ENCODE assay signal across 1 cellular context in the genomic region with DNA sequence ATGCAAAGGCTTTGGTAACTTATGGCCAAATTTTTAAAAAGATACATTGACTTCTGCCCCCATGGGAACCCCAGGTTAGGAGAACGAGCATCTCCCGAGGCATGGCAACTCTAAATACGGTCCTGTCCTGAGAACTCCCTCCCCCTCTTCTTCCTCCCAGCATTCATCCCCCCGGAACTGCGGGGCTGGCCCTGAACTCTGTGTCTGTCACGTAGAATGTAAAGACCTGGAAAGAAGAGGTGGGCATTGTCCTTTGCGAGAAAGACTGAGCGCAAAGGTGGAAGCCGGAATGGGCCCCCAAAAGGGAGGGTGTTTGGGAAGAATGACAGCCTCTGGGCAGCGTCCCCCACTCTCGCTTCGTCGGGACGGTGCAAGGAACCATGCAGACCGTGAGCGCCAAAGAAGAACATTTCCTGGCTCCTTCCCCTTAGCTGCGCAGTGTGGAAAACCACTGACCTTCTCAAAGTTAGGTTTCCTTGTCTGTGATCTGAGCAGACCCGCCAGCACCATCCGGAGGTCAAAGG.
TF ChIP-seq lines count a peak whose summit lies in the region.

No MANE protein-coding gene starts in this region.

TF ChIP-seq in HepG2, 621 proteins besides CTCF, POLR2A, EP300 and RAD21 (continued from another document and continues in another):
- TF ChIP-seq KLF12 (CRISPR knock-in tag; IDR thresholded peaks at IDR 0.05; ENCODE audit: borderline replicate concordance), result no peak
- TF ChIP-seq MAFG (CRISPR knock-in tag; IDR thresholded peaks at IDR 0.05), result no peak
- no peak for TF ChIP-seq SMAD3 (CRISPR knock-in tag; IDR thresholded peaks at IDR 0.05)
- no peak for TF ChIP-seq ZFP62 (CRISPR knock-in tag; IDR thresholded peaks at IDR 0.05)
- TF ChIP-seq POLR2AphosphoS2 (IDR thresholded peaks at IDR 0.05; ENCODE audit: low read depth, low read length), result no peak
- TF ChIP-seq HNRNPH1 (optimal IDR thresholded peaks at IDR 0.05; ENCODE audit: low read depth, low read length), result no peak
- no peak for TF ChIP-seq ZNF34 (CRISPR knock-in tag; IDR thresholded peaks at IDR 0.05; ENCODE audit: borderline replicate concordance)
- no peak for TF ChIP-seq ZNF296 (CRISPR knock-in tag; conservative IDR thresholded peaks at IDR 0.05)
- 0 out of 2 replicates have a peak, but pooled peaks have one; percentile 15 for TF ChIP-seq ELF1 (CRISPR knock-in tag; IDR thresholded peaks at IDR 0.05)
- no peak for TF ChIP-seq ZKSCAN1 (IDR thresholded peaks at IDR 0.05; ENCODE audit: low read length)
- TF ChIP-seq, protein P1, sequence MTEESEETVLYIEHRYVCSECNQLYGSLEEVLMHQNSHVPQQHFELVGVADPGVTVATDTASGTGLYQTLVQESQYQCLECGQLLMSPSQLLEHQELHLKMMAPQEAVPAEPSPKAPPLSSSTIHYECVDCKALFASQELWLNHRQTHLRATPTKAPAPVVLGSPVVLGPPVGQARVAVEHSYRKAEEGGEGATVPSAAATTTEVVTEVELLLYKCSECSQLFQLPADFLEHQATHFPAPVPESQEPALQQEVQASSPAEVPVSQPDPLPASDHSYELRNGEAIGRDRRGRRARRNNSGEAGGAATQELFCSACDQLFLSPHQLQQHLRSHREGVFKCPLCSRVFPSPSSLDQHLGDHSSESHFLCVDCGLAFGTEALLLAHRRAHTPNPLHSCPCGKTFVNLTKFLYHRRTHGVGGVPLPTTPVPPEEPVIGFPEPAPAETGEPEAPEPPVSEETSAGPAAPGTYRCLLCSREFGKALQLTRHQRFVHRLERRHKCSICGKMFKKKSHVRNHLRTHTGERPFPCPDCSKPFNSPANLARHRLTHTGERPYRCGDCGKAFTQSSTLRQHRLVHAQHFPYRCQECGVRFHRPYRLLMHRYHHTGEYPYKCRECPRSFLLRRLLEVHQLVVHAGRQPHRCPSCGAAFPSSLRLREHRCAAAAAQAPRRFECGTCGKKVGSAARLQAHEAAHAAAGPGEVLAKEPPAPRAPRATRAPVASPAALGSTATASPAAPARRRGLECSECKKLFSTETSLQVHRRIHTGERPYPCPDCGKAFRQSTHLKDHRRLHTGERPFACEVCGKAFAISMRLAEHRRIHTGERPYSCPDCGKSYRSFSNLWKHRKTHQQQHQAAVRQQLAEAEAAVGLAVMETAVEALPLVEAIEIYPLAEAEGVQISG (CRISPR knock-in tag; IDR thresholded peaks at IDR 0.05), result no peak
- TF ChIP-seq, protein P2, sequence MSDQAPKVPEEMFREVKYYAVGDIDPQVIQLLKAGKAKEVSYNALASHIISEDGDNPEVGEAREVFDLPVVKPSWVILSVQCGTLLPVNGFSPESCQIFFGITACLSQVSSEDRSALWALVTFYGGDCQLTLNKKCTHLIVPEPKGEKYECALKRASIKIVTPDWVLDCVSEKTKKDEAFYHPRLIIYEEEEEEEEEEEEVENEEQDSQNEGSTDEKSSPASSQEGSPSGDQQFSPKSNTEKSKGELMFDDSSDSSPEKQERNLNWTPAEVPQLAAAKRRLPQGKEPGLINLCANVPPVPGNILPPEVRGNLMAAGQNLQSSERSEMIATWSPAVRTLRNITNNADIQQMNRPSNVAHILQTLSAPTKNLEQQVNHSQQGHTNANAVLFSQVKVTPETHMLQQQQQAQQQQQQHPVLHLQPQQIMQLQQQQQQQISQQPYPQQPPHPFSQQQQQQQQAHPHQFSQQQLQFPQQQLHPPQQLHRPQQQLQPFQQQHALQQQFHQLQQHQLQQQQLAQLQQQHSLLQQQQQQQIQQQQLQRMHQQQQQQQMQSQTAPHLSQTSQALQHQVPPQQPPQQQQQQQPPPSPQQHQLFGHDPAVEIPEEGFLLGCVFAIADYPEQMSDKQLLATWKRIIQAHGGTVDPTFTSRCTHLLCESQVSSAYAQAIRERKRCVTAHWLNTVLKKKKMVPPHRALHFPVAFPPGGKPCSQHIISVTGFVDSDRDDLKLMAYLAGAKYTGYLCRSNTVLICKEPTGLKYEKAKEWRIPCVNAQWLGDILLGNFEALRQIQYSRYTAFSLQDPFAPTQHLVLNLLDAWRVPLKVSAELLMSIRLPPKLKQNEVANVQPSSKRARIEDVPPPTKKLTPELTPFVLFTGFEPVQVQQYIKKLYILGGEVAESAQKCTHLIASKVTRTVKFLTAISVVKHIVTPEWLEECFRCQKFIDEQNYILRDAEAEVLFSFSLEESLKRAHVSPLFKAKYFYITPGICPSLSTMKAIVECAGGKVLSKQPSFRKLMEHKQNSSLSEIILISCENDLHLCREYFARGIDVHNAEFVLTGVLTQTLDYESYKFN (CRISPR knock-in tag; conservative IDR thresholded peaks at IDR 0.05), result peak; percentile 31; the same call in 1 of the 2 replicates
- TF ChIP-seq ZNF253 (CRISPR knock-in tag; IDR thresholded peaks at IDR 0.05; ENCODE audit: borderline replicate concordance), result no peak
- TF ChIP-seq KAT7 (CRISPR knock-in tag; IDR thresholded peaks at IDR 0.05; ENCODE audit: borderline replicate concordance), result no peak
- TF ChIP-seq NBN (conservative IDR thresholded peaks at IDR 0.05), result no peak
- TF ChIP-seq, protein P3, sequence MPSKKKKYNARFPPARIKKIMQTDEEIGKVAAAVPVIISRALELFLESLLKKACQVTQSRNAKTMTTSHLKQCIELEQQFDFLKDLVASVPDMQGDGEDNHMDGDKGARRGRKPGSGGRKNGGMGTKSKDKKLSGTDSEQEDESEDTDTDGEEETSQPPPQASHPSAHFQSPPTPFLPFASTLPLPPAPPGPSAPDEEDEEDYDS (CRISPR knock-in tag; IDR thresholded peaks at IDR 0.05), result no peak
- no peak for TF ChIP-seq ISL2 (CRISPR knock-in tag; IDR thresholded peaks at IDR 0.05)
- no peak for TF ChIP-seq TCF7 (IDR thresholded peaks at IDR 0.05; ENCODE audit: low read depth)
- TF ChIP-seq, protein P4, sequence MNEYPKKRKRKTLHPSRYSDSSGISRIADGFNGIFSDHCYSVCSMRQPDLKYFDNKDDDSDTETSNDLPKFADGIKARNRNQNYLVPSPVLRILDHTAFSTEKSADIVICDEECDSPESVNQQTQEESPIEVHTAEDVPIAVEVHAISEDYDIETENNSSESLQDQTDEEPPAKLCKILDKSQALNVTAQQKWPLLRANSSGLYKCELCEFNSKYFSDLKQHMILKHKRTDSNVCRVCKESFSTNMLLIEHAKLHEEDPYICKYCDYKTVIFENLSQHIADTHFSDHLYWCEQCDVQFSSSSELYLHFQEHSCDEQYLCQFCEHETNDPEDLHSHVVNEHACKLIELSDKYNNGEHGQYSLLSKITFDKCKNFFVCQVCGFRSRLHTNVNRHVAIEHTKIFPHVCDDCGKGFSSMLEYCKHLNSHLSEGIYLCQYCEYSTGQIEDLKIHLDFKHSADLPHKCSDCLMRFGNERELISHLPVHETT (CRISPR knock-in tag; conservative IDR thresholded peaks at IDR 0.05), result no peak
- TF ChIP-seq, protein P5, sequence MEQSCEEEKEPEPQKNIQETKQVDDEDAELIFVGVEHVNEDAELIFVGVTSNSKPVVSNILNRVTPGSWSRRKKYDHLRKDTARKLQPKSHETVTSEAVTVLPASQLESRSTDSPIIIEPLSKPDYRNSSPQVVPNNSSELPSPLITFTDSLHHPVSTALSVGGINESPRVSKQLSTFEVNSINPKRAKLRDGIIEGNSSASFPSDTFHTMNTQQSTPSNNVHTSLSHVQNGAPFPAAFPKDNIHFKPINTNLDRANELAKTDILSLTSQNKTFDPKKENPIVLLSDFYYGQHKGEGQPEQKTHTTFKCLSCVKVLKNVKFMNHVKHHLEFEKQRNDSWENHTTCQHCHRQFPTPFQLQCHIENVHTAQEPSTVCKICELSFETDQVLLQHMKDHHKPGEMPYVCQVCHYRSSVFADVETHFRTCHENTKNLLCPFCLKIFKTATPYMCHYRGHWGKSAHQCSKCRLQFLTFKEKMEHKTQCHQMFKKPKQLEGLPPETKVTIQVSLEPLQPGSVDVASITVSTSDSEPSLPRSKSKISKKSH (CRISPR knock-in tag; IDR thresholded peaks at IDR 0.05; ENCODE audit: borderline replicate concordance), result no peak
- TF ChIP-seq ZNF44 (CRISPR knock-in tag; IDR thresholded peaks at IDR 0.05), result no peak
- TF ChIP-seq, protein P6, sequence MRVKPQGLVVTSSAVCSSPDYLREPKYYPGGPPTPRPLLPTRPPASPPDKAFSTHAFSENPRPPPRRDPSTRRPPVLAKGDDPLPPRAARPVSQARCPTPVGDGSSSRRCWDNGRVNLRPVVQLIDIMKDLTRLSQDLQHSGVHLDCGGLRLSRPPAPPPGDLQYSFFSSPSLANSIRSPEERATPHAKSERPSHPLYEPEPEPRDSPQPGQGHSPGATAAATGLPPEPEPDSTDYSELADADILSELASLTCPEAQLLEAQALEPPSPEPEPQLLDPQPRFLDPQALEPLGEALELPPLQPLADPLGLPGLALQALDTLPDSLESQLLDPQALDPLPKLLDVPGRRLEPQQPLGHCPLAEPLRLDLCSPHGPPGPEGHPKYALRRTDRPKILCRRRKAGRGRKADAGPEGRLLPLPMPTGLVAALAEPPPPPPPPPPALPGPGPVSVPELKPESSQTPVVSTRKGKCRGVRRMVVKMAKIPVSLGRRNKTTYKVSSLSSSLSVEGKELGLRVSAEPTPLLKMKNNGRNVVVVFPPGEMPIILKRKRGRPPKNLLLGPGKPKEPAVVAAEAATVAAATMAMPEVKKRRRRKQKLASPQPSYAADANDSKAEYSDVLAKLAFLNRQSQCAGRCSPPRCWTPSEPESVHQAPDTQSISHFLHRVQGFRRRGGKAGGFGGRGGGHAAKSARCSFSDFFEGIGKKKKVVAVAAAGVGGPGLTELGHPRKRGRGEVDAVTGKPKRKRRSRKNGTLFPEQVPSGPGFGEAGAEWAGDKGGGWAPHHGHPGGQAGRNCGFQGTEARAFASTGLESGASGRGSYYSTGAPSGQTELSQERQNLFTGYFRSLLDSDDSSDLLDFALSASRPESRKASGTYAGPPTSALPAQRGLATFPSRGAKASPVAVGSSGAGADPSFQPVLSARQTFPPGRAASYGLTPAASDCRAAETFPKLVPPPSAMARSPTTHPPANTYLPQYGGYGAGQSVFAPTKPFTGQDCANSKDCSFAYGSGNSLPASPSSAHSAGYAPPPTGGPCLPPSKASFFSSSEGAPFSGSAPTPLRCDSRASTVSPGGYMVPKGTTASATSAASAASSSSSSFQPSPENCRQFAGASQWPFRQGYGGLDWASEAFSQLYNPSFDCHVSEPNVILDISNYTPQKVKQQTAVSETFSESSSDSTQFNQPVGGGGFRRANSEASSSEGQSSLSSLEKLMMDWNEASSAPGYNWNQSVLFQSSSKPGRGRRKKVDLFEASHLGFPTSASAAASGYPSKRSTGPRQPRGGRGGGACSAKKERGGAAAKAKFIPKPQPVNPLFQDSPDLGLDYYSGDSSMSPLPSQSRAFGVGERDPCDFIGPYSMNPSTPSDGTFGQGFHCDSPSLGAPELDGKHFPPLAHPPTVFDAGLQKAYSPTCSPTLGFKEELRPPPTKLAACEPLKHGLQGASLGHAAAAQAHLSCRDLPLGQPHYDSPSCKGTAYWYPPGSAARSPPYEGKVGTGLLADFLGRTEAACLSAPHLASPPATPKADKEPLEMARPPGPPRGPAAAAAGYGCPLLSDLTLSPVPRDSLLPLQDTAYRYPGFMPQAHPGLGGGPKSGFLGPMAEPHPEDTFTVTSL (CRISPR knock-in tag; IDR thresholded peaks at IDR 0.05; ENCODE audit: borderline replicate concordance), result no peak
- TF ChIP-seq MAFK (conservative IDR thresholded peaks at IDR 0.05 in 1 of 2, IDR thresholded peaks at IDR 0.05 in 1 of 2; ENCODE audit: low read length in 2 of 2), result no peak
- TF ChIP-seq RFX5 (IDR thresholded peaks at IDR 0.05; ENCODE audit: low read depth, low read length), result no peak
- TF ChIP-seq, protein P7, sequence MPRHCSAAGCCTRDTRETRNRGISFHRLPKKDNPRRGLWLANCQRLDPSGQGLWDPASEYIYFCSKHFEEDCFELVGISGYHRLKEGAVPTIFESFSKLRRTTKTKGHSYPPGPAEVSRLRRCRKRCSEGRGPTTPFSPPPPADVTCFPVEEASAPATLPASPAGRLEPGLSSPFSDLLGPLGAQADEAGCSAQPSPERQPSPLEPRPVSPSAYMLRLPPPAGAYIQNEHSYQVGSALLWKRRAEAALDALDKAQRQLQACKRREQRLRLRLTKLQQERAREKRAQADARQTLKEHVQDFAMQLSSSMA (CRISPR knock-in tag; IDR thresholded peaks at IDR 0.05), result no peak
- no peak for TF ChIP-seq NR1H2 (CRISPR knock-in tag; IDR thresholded peaks at IDR 0.05; ENCODE audit: borderline replicate concordance, low read depth)
- TF ChIP-seq ZMAT3 (CRISPR knock-in tag; conservative IDR thresholded peaks at IDR 0.05), result no peak
- TF ChIP-seq SMARCC2 (IDR thresholded peaks at IDR 0.05), result no peak
- TF ChIP-seq, protein P8, sequence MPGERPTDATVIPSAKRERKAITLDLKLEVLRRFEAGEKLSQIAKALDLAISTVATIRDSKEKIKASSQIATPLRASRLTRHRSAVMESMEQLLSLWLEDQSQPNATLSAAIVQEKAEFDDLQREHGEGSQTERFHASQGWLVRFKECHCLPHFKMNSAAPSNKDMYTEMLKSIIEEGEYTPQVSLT (CRISPR knock-in tag; IDR thresholded peaks at IDR 0.05; ENCODE audit: borderline replicate concordance, low read depth), result no peak
- no peak for TF ChIP-seq XBP1 (CRISPR knock-in tag; IDR thresholded peaks at IDR 0.05)
- TF ChIP-seq ZSCAN22 (CRISPR knock-in tag; IDR thresholded peaks at IDR 0.05), result no peak
- TF ChIP-seq ARNT2 (CRISPR knock-in tag; IDR thresholded peaks at IDR 0.05; ENCODE audit: low read depth), result no peak
- TF ChIP-seq ZNF383 (CRISPR knock-in tag; IDR thresholded peaks at IDR 0.05; ENCODE audit: borderline replicate concordance), result no peak
- TF ChIP-seq RFXANK (CRISPR knock-in tag; IDR thresholded peaks at IDR 0.05), result no peak
- no peak for TF ChIP-seq MXI1 (IDR thresholded peaks at IDR 0.05; ENCODE audit: borderline replicate concordance, low read depth, low read length)
- TF ChIP-seq DNMT1 (CRISPR knock-in tag; IDR thresholded peaks at IDR 0.05), result no peak
- 0 out of 2 replicates have a peak, but pooled peaks have one; percentile 25 for TF ChIP-seq ZNF572 (CRISPR knock-in tag; IDR thresholded peaks at IDR 0.05)
- TF ChIP-seq, protein P9, sequence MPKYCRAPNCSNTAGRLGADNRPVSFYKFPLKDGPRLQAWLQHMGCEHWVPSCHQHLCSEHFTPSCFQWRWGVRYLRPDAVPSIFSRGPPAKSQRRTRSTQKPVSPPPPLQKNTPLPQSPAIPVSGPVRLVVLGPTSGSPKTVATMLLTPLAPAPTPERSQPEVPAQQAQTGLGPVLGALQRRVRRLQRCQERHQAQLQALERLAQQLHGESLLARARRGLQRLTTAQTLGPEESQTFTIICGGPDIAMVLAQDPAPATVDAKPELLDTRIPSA (CRISPR knock-in tag; IDR thresholded peaks at IDR 0.05; ENCODE audit: borderline replicate concordance), result no peak
- TF ChIP-seq, protein P10, sequence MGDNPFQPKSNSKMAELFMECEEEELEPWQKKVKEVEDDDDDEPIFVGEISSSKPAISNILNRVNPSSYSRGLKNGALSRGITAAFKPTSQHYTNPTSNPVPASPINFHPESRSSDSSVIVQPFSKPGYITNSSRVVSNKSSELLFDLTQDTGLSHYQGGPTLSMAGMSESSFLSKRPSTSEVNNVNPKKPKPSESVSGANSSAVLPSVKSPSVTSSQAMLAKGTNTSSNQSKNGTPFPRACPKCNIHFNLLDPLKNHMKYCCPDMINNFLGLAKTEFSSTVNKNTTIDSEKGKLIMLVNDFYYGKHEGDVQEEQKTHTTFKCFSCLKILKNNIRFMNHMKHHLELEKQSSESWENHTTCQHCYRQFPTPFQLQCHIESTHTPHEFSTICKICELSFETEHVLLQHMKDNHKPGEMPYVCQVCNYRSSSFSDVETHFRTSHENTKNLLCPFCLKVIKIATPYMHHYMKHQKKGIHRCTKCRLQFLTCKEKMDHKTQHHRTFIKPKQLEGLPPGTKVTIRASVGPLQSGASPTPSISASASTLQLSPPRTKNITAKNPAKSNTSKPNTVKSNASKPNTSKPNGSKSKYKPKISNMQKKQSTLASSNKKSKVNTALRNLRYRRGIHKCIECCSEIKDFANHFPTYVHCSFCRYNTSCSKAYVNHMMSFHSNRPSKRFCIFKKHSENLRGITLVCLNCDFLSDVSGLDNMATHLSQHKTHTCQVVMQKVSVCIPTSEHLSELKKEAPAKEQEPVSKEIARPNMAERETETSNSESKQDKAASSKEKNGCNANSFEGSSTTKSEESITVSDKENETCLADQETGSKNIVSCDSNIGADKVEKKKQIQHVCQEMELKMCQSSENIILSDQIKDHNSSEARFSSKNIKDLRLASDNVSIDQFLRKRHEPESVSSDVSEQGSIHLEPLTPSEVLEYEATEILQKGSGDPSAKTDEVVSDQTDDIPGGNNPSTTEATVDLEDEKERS (CRISPR knock-in tag; IDR thresholded peaks at IDR 0.05), result no peak
